In the genomic region with DNA sequence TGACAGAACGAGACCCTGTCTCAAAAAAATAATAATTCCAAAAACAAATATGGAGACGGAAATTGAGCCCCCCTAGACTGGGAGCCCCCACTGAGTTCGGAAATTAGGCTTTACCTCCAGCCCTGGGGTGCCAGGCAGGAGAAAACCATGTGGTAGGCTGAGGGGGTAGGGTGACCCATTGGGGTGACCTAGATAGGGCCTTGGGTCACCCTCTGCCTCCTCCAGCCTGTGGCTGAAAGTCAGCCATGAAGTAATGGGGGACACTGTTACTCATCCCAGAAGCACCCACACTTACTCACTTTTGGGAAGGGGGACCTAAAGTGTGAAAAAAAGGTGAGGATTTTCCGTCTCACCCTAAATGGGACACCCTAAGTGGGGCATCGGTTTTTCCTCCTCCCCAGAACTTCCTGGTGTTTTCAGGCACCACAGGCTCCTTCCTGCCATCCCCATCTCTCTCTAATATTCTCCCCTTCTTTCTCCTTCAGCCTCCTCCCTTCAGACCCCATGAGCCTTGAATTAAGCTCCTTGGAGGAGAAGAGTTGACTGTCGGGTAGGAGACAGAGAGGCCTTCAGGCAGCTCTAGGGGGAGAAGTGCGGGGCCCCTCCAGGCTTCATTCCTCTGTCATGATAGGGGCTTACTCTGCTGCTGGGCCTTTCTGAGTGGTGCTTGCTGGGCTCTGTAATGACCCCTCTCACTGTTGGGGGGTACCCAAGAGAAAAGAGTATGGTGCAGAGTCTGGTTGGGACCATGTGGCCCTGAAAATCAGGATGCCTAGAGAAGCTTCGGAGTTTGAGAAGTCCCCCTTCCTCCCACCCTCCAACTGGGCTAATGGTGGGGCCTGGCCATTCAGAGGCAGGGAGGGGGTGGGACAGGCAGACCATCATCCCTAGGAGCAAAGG, we compare ENCODE assay signal across 9 cellular contexts. TPM values are rescaled to one million over a fixed set of nuclear protein-coding genes. Genes with fewer than 3 reads are reported as not detected.
DNase-seq lines count a peak whose midpoint lies in the region; ATAC-seq, FAIRE-seq and TF ChIP-seq lines count a peak whose summit lies in the region.
"Had no signal": no experiment of that assay in that cellular context is flagged by ENCODE, and none has a peak within 500 bp of the region (broad histone marks: within the 10 kb centered on the region; RNA-seq: fewer than 3 reads in every experiment).

No MANE protein-coding gene starts in this region.

- H3K4me3 ChIP-seq in Peyer's patch = peak overlapping the region; percentile 68 to 78 (median 70)
- H3K4me3 ChIP-seq in endothelial cell of umbilical vein (replicated peaks in 1 of 3; ENCODE audit: insufficient read depth in 1 of 3, low read depth in 1 of 3, low read length in 3 of 3) = no peak overlapping the region

- TF ChIP-seq CTCF in Peyer's patch (IDR thresholded peaks at IDR 0.05) (no peak), endothelial cell of umbilical vein (IDR thresholded peaks at IDR 0.05; ENCODE audit: extremely low read depth in 1 of 2, insufficient read depth in 1 of 2, low read depth in 1 of 2, low read length in 2 of 2) (no peak)

- no peaks in the 10 kb centered on the region for H3K27me3 ChIP-seq in Peyer's patch
- no peaks in the 10 kb centered on the region for H3K27me3 ChIP-seq in endothelial cell of umbilical vein (ENCODE audit: control insufficient read depth in 2 of 2, insufficient read depth in 2 of 2, low read length in 2 of 2)

- peak overlapping the region; percentile 99 for H3K27ac Mint-ChIP-seq in T-helper 1 cell treated with Interleukin-12 subunit alpha and Interleukin-12 subunit beta and Interleukin-4 antibody, amounts not matched to agents 30 μg/mL and 1 μg/mL, for 36 hours
- H3K27ac Mint-ChIP-seq in stimulated activated memory B cell treated with anti-CD40 and anti-IgM and Interleukin-4, amounts not matched to agents 10 μg/mL and 1 μg/mL and 100 μg/mL, for 72 hours = peak overlapping the region; percentile 96

- TF ChIP-seq POLR2A in Peyer's patch (IDR thresholded peaks at IDR 0.05) (no peak), endothelial cell of umbilical vein (IDR thresholded peaks at IDR 0.05; ENCODE audit: low read depth, low read length) (no peak)

- no peak overlapping the region for H3K9ac ChIP-seq in endothelial cell of umbilical vein (replicated peaks; ENCODE audit: extremely low read depth, insufficient read depth, low read length)

- dilution Hi-C loops in endothelial cell of umbilical vein (cut with MboI; ENCODE audit: extremely low pct_ligation_motif_present, low sequenced_read_pairs) = no loop called here

- no peaks in the 10 kb centered on the region for H3K9me1 ChIP-seq in endothelial cell of umbilical vein (replicated peaks; ENCODE audit: control insufficient read depth, extremely low read depth, insufficient read depth, low read length)

- FAIRE-seq in endothelial cell of umbilical vein (lab: Jason Lieb, UNC) = no peak

- H3K4me2 ChIP-seq in endothelial cell of umbilical vein (ENCODE audit: insufficient read depth, low read length) = peak overlapping the region; percentile 25

- H3K36me3 Mint-ChIP-seq in T-helper 1 cell treated with Interleukin-12 subunit alpha and Interleukin-12 subunit beta and Interleukin-4 antibody, amounts not matched to agents 30 μg/mL and 1 μg/mL, for 36 hours (ENCODE audit: low read depth) = peaks cover 72% of the 10 kb centered on the region
- peaks cover 41% of the 10 kb centered on the region for H3K36me3 Mint-ChIP-seq in stimulated activated memory B cell treated with anti-CD40 and anti-IgM and Interleukin-4, amounts not matched to agents 10 μg/mL and 1 μg/mL and 100 μg/mL, for 72 hours

- H4K20me1 ChIP-seq in endothelial cell of umbilical vein (replicated peaks; ENCODE audit: control insufficient read depth, extremely low read depth, insufficient read depth, low read length) = no peaks in the 10 kb centered on the region

- DNase-seq in T-helper 1 cell (no peak), Peyer's patch (no peak), endothelial cell of umbilical vein (ENCODE audit: low read depth, low spot score) (no peak), inferior parietal cortex (ENCODE audit: extremely low spot score) (no peak), cortex of kidney (lab: John Stamatoyannopoulos, UW) (no peak)

- H3K9me3 ChIP-seq in Peyer's patch (no peaks in the 10 kb centered on the region), endothelial cell of umbilical vein (replicated peaks; ENCODE audit: control insufficient read depth, insufficient read depth, low read length) (no peaks in the 10 kb centered on the region)

- H3K4me1 ChIP-seq in Peyer's patch (peaks cover 0 to 19% (median 7%) of the 10 kb centered on the region in 4 donors), endothelial cell of umbilical vein (ENCODE audit: control insufficient read depth, extremely low read depth, insufficient read depth, low read length) (peaks cover 16% of the 10 kb centered on the region)

- peaks cover 47% of the 10 kb centered on the region for H3K4me1 Mint-ChIP-seq in T-helper 1 cell treated with Interleukin-12 subunit alpha and Interleukin-12 subunit beta and Interleukin-4 antibody, amounts not matched to agents 30 μg/mL and 1 μg/mL, for 36 hours (ENCODE audit: low read depth)
- H3K4me1 Mint-ChIP-seq in stimulated activated memory B cell treated with anti-CD40 and anti-IgM and Interleukin-4, amounts not matched to agents 10 μg/mL and 1 μg/mL and 100 μg/mL, for 72 hours = peaks cover 67% of the 10 kb centered on the region

- peak overlapping the region; percentile 100 for H3K4me3 Mint-ChIP-seq in T-helper 1 cell treated with Interleukin-12 subunit alpha and Interleukin-12 subunit beta and Interleukin-4 antibody, amounts not matched to agents 30 μg/mL and 1 μg/mL, for 36 hours
- peak overlapping the region; percentile 92 for H3K4me3 Mint-ChIP-seq in stimulated activated memory B cell treated with anti-CD40 and anti-IgM and Interleukin-4, amounts not matched to agents 10 μg/mL and 1 μg/mL and 100 μg/mL, for 72 hours

- H3K27ac ChIP-seq in Peyer's patch = peak overlapping the region; percentile 76 to 93 (median 86)
- no peak overlapping the region for H3K27ac ChIP-seq in endothelial cell of umbilical vein (ENCODE audit: insufficient read depth, low read depth, low read length)

- H2AFZ ChIP-seq in endothelial cell of umbilical vein (ENCODE audit: low read depth, low read length) = no peak overlapping the region

- no TSS peak for BruUV-seq in endothelial cell of umbilical vein (replicated peaks; lab: Mats Ljungman, UMichigan)

- H3K9me3 Mint-ChIP-seq in T-helper 1 cell treated with Interleukin-12 subunit alpha and Interleukin-12 subunit beta and Interleukin-4 antibody, amounts not matched to agents 30 μg/mL and 1 μg/mL, for 36 hours = no peaks in the 10 kb centered on the region
- H3K9me3 Mint-ChIP-seq in stimulated activated memory B cell treated with anti-CD40 and anti-IgM and Interleukin-4, amounts not matched to agents 10 μg/mL and 1 μg/mL and 100 μg/mL, for 72 hours = no peaks in the 10 kb centered on the region

- CTCF ChIA-PET in endothelial cell of umbilical vein (lab: Charles Lee) = interaction anchor here (0.9 to 32.6 kb wide), 5 partner anchors 10 to 48 kb away, joined by 3 to 1517 read pairs (median 12); partner anchors contain the start of genes ATP6V1G2, DDX39B, NCR3 and NFKBIL1

- intact Hi-C loops in endothelial cell of umbilical vein (cut with micrococcal nuclease) = loop anchor here (1.0 kb wide), 1 partner anchor 8 kb away; no protein-coding TSS in a partner anchor

- POLR2A ChIA-PET in endothelial cell of umbilical vein (lab: Charles Lee) = interaction anchor here (1.4 to 1.6 kb wide), 2 partner anchors 20 to 41 kb away, joined by 3 to 5 read pairs; partner anchors contain the start of gene PRRC2A

- peaks cover 10% of the 10 kb centered on the region for H3K79me2 ChIP-seq in endothelial cell of umbilical vein (ENCODE audit: control insufficient read depth, insufficient read depth, low read length)

- H3K36me3 ChIP-seq in Peyer's patch (no peaks in the 10 kb centered on the region), endothelial cell of umbilical vein (ENCODE audit: control insufficient read depth in 2 of 2, extremely low read depth in 1 of 2, insufficient read depth in 2 of 2, low read length in 2 of 2) (no peaks in the 10 kb centered on the region)

- ATAC-seq in stimulated activated memory B cell treated with anti-CD40 and anti-IgM and Interleukin-4, amounts not matched to agents 10 μg/mL and 1 μg/mL and 100 μg/mL, for 72 hours = no peak
- ATAC-seq in GM18502 (IDR thresholded peaks at IDR 0.05; ENCODE audit: poor library complexity, unreplicated experiment) = no peak

- H3K27me3 Mint-ChIP-seq in T-helper 1 cell treated with Interleukin-12 subunit alpha and Interleukin-12 subunit beta and Interleukin-4 antibody, amounts not matched to agents 30 μg/mL and 1 μg/mL, for 36 hours (ENCODE audit: low read depth) = no peaks in the 10 kb centered on the region
- H3K27me3 Mint-ChIP-seq in stimulated activated memory B cell treated with anti-CD40 and anti-IgM and Interleukin-4, amounts not matched to agents 10 μg/mL and 1 μg/mL and 100 μg/mL, for 72 hours = no peaks in the 10 kb centered on the region

RNA-seq across cellular contexts. Expression of gene LTB, which starts 2.4 kb away (rescaled TPM):
- total RNA-seq in Peyer's patch = 10 to 100 TPM in 1 of 4 donors, not detected in 3; 14.9 TPM
- total RNA-seq in endothelial cell of umbilical vein = 1.2 and 1.3 TPM in 2 replicates
- polyA plus RNA-seq in endothelial cell of umbilical vein = 1.8 and 2.1 TPM in 2 replicates
- polyA plus RNA-seq in endothelial cell of umbilical vein (2011; cell fraction: cytosol; rRNA removed) = 0.72 and 1.8 TPM in 2 replicates
- polyA plus RNA-seq in endothelial cell of umbilical vein (2011; cell fraction: nucleus; rRNA removed) = 0.31 and 0.61 TPM in 2 replicates
- 1.6 and 2.1 TPM in 2 replicates for polyA plus RNA-seq in endothelial cell of umbilical vein (2012)
- polyA minus RNA-seq in endothelial cell of umbilical vein = not detected in 2 replicates
- polyA minus RNA-seq in endothelial cell of umbilical vein (2011; cell fraction: cytosol; rRNA and poly(A)+ RNA removed) = not detected
- not detected in 2 replicates for polyA minus RNA-seq in endothelial cell of umbilical vein (2011; cell fraction: nucleus; rRNA and poly(A)+ RNA removed)

RNA-seq across cellular contexts. Expression of gene TNF, which starts 4.4 kb away (rescaled TPM):
- total RNA-seq in Peyer's patch = 1 to 10 TPM in 1 of 4 donors, under 1 TPM in 1, not detected in 2; 0.67 to 3.4 TPM
- not detected in 2 replicates for total RNA-seq in endothelial cell of umbilical vein
- not detected in 2 replicates for polyA plus RNA-seq in endothelial cell of umbilical vein
- not detected in 2 replicates for polyA plus RNA-seq in endothelial cell of umbilical vein (2011; cell fraction: cytosol; rRNA removed)
- not detected in 2 replicates for polyA plus RNA-seq in endothelial cell of umbilical vein (2011; cell fraction: nucleus; rRNA removed)
- polyA plus RNA-seq in endothelial cell of umbilical vein (2012) = not detected in 2 replicates
- polyA minus RNA-seq in endothelial cell of umbilical vein = not detected in 2 replicates
- not detected for polyA minus RNA-seq in endothelial cell of umbilical vein (2011; cell fraction: cytosol; rRNA and poly(A)+ RNA removed)
- not detected in 2 replicates for polyA minus RNA-seq in endothelial cell of umbilical vein (2011; cell fraction: nucleus; rRNA and poly(A)+ RNA removed)

RNA-seq across cellular contexts. Expression of gene LST1, which starts 6.3 kb away (rescaled TPM):
- 10 to 100 TPM in 1 of 4 donors, 1 to 10 TPM in 1, not detected in 2; 2.5 to 11.6 TPM for total RNA-seq in Peyer's patch
- 1.00 and 2.0 TPM in 2 replicates for total RNA-seq in endothelial cell of umbilical vein
- 1.1 and 1.8 TPM in 2 replicates for polyA plus RNA-seq in endothelial cell of umbilical vein
- 0.65 and 1.8 TPM in 2 replicates for polyA plus RNA-seq in endothelial cell of umbilical vein (2011; cell fraction: cytosol; rRNA removed)
- 0.81 and 1.2 TPM in 2 replicates for polyA plus RNA-seq in endothelial cell of umbilical vein (2011; cell fraction: nucleus; rRNA removed)
- polyA plus RNA-seq in endothelial cell of umbilical vein (2012) = 0.59 and 0.76 TPM in 2 replicates
- polyA minus RNA-seq in endothelial cell of umbilical vein = 1.2 TPM in 1 of 2 replicates, not detected in the other
- polyA minus RNA-seq in endothelial cell of umbilical vein (2011; cell fraction: cytosol; rRNA and poly(A)+ RNA removed) = not detected
- not detected in 2 replicates for polyA minus RNA-seq in endothelial cell of umbilical vein (2011; cell fraction: nucleus; rRNA and poly(A)+ RNA removed)

RNA-seq across cellular contexts. Expression of gene LTA, which starts 7.7 kb away (rescaled TPM):
- total RNA-seq in Peyer's patch (not detected), endothelial cell of umbilical vein (0.46 TPM in 1 of 2 replicates, not detected in the other)
- polyA plus RNA-seq in endothelial cell of umbilical vein = 0.08 TPM in 1 of 2 replicates, not detected in the other
- 0.08 TPM in 1 of 2 replicates, not detected in the other for polyA plus RNA-seq in endothelial cell of umbilical vein (2011; cell fraction: cytosol; rRNA removed)
- 0.13 and 0.15 TPM in 2 replicates for polyA plus RNA-seq in endothelial cell of umbilical vein (2011; cell fraction: nucleus; rRNA removed)
- polyA plus RNA-seq in endothelial cell of umbilical vein (2012) = not detected in 2 replicates
- 0.27 TPM in 1 of 2 replicates, not detected in the other for polyA minus RNA-seq in endothelial cell of umbilical vein
- polyA minus RNA-seq in endothelial cell of umbilical vein (2011; cell fraction: cytosol; rRNA and poly(A)+ RNA removed) = not detected
- polyA minus RNA-seq in endothelial cell of umbilical vein (2011; cell fraction: nucleus; rRNA and poly(A)+ RNA removed) = not detected in 2 replicates
- total RNA-seq: omental fat pad had no signal

RNA-seq across cellular contexts. Expression of gene NCR3, which starts 13.0 kb away (rescaled TPM):
- not detected for total RNA-seq in Peyer's patch
- not detected in 2 replicates for total RNA-seq in endothelial cell of umbilical vein
- polyA plus RNA-seq in endothelial cell of umbilical vein = not detected in 2 replicates
- not detected in 2 replicates for polyA plus RNA-seq in endothelial cell of umbilical vein (2011; cell fraction: cytosol; rRNA removed)
- not detected in 2 replicates for polyA plus RNA-seq in endothelial cell of umbilical vein (2011; cell fraction: nucleus; rRNA removed)
- polyA plus RNA-seq in endothelial cell of umbilical vein (2012) = not detected in 2 replicates
- polyA minus RNA-seq in endothelial cell of umbilical vein = not detected in 2 replicates
- polyA minus RNA-seq in endothelial cell of umbilical vein (2011; cell fraction: cytosol; rRNA and poly(A)+ RNA removed) = not detected
- not detected in 2 replicates for polyA minus RNA-seq in endothelial cell of umbilical vein (2011; cell fraction: nucleus; rRNA and poly(A)+ RNA removed)
- total RNA-seq: omental fat pad had no signal

Comparison
In these comparisons a context has a peak if more than half of its experiments do, and no peak if none do; other contexts are left out.
1. H3K4me3 ChIP-seq: peak in Peyer's patch (4 of 4); none in endothelial cell of umbilical vein (0 of 3).